33 cellular contexts compared by ENCODE assay signal in the genomic region with DNA sequence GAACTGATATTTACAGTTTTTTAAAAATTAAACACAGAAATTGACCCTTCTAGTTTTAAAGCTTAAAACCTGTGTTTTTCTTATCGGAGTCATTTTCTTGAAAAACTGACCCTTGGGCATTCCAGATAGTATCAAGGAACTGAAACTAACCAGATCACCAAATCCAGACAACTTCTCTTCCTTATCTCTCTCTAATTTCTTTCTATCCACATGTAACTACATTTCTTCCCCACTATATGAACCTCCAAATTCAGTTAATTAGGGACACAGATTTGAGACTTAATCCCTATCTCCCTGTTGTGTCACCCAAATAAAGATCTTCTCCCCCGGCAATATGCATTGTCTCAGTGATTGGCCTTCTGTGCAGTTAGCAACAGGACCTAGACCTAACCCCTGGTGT.
"Had no signal": no experiment of that assay in that cellular context is flagged by ENCODE, and none has a peak within 500 bp of the region (broad histone marks: within the 10 kb centered on the region; RNA-seq: fewer than 3 reads in every experiment).

No MANE protein-coding gene starts in this region.

- H3K4me3 Mint-ChIP-seq: activated B cell treated with CpG ODN at 0.5 μM for 24 hours; activated CD4-positive, alpha-beta memory T cell treated with anti-CD3 and anti-CD28 coated beads for 36 hours; activated naive CD4-positive, alpha-beta T cell treated with anti-CD3 and anti-CD28 coated beads, Interleukin-2, amount 10 ng/mL, durations not matched to agents 7 days and 5 days; activated naive CD8-positive, alpha-beta T cell; activated naive CD8-positive, alpha-beta T cell treated with anti-CD3 and anti-CD28 coated beads, Interleukin-2, amount 50 U/mL, for 24 hours; activated T-cell treated with anti-CD3 and anti-CD28 coated beads, Interleukin-2, amount 50 U/mL, for 4 hours; activated T-helper 1 cell treated with anti-CD3 and anti-CD28 coated beads, Interleukin-12 subunit alpha, Interleukin-12 subunit beta, Interleukin-2, Interleukin-4 antibody, amounts not matched to agents 30 ng/mL and 10 ng/mL and 1 ng/mL, durations not matched to agents 14 hours and 24 hours and 36 hours; brain; T-cell; T-helper 17 cell had no signal

- H3K4me1 Mint-ChIP-seq: activated B cell treated with CpG ODN at 0.5 μM for 24 hours; activated naive CD4-positive, alpha-beta T cell treated with anti-CD3 and anti-CD28 coated beads, Interleukin-2, amount 10 ng/mL, durations not matched to agents 7 days and 5 days; activated naive CD8-positive, alpha-beta T cell treated with anti-CD3 and anti-CD28 coated beads, Interleukin-2, amount 50 U/mL, for 24 hours; brain; T-cell; T-helper 17 cell had no signal

- H3K4me2 ChIP-seq: KMS-11, PC-9 had no signal

- DNase-seq: activated B cell treated with CpG ODN at 0.5 μM for 24 hours; activated CD4-positive, alpha-beta memory T cell treated with anti-CD3 and anti-CD28 coated beads for 36 hours; activated CD4-positive, alpha-beta T cell treated with anti-CD3 and anti-CD28 coated beads for 4 hours; activated CD4-positive, alpha-beta T cell treated with anti-CD3 and anti-CD28 coated beads, Interleukin-2, amount 50 U/mL, for 1 hour; activated CD4-positive, CD25-positive, alpha-beta regulatory T cell treated with anti-CD3 and anti-CD28 coated beads, Interleukin-2, amount 50 U/mL, for 72 hours; activated CD8-positive, alpha-beta memory T cell treated with anti-CD3 and anti-CD28 coated beads, Interleukin-2, amount 50 U/mL, for 4 hours; activated naive CD4-positive, alpha-beta T cell treated with anti-CD3 and anti-CD28 coated beads, Interleukin-2, amount 10 ng/mL, durations not matched to agents 7 days and 5 days; activated naive CD8-positive, alpha-beta T cell treated with anti-CD3 and anti-CD28 coated beads, Interleukin-2, amount 50 U/mL, for 24 hours; activated T-cell treated with anti-CD3 and anti-CD28 coated beads for 4 hours; activated T-cell treated with anti-CD3 and anti-CD28 coated beads, Interleukin-2, amount 50 U/mL, for 4 hours; anterior cingulate cortex; central memory CD4-positive, alpha-beta T cell; NCI-H1092 treated with DMSO at 0.1 percent for 48 hours; NCI-H1417; NCI-H146; NCI-H187; NCI-H2029 treated with DMSO at 0.1 percent for 48 hours; NCI-H2107; NCI-H2171; NCI-H510A; NCI-H526; NCI-H748 treated with DMSO at 0.1 percent for 48 hours; PC-9; T-cell; T-helper 17 cell had no signal

- H3K27me3 Mint-ChIP-seq: activated B cell treated with CpG ODN at 0.5 μM for 24 hours; activated CD4-positive, alpha-beta memory T cell treated with anti-CD3 and anti-CD28 coated beads for 36 hours; activated naive CD4-positive, alpha-beta T cell treated with anti-CD3 and anti-CD28 coated beads, Interleukin-2, amount 10 ng/mL, durations not matched to agents 7 days and 5 days; activated naive CD8-positive, alpha-beta T cell; activated naive CD8-positive, alpha-beta T cell treated with anti-CD3 and anti-CD28 coated beads, Interleukin-2, amount 50 U/mL, for 24 hours; brain; T-cell; T-helper 17 cell had no signal

- H3K9ac ChIP-seq: KMS-11 had no signal

- H3K36me3 Mint-ChIP-seq: activated CD4-positive, alpha-beta memory T cell treated with anti-CD3 and anti-CD28 coated beads for 36 hours; activated naive CD4-positive, alpha-beta T cell treated with anti-CD3 and anti-CD28 coated beads, Interleukin-2, amount 10 ng/mL, durations not matched to agents 7 days and 5 days; activated naive CD8-positive, alpha-beta T cell; brain; T-cell had no signal

- ATAC-seq: activated naive CD8-positive, alpha-beta T cell treated with anti-CD3 and anti-CD28 coated beads, Interleukin-2, amount 50 U/mL, for 24 hours; activated T-cell treated with anti-CD3 and anti-CD28 coated beads, Interleukin-2, amount 50 U/mL, for 4 hours; Right ventricle myocardium inferior; T-cell; T-helper 17 cell had no signal

- H2AFZ ChIP-seq: PC-9 had no signal

- H3K4me3 ChIP-seq: PC-9, SK-N-MC had no signal

- H3K27ac Mint-ChIP-seq: activated B cell treated with CpG ODN at 0.5 μM for 24 hours; activated CD4-positive, alpha-beta memory T cell treated with anti-CD3 and anti-CD28 coated beads for 36 hours; activated naive CD4-positive, alpha-beta T cell treated with anti-CD3 and anti-CD28 coated beads, Interleukin-2, amount 10 ng/mL, durations not matched to agents 7 days and 5 days; activated naive CD8-positive, alpha-beta T cell; activated naive CD8-positive, alpha-beta T cell treated with anti-CD3 and anti-CD28 coated beads, Interleukin-2, amount 50 U/mL, for 24 hours; activated T-helper 1 cell treated with anti-CD3 and anti-CD28 coated beads, Interleukin-12 subunit alpha, Interleukin-12 subunit beta, Interleukin-2, Interleukin-4 antibody, amounts not matched to agents 30 ng/mL and 10 ng/mL and 1 ng/mL, durations not matched to agents 14 hours and 24 hours and 36 hours; brain; T-cell; T-helper 17 cell had no signal

- H3K27ac ChIP-seq: KMS-11, PC-9, RWPE1, SK-N-MC, VCaP had no signal
